1 cellular context compared by ENCODE assay signal in genomic region chr22:46935506-46936377, GRCh38.
TF ChIP-seq lines count a peak whose summit lies in the region.

No MANE protein-coding gene starts in this region.

TF ChIP-seq in K562, 482 proteins besides CTCF, POLR2A, EP300 and RAD21 (continued from another document and continues in another):
- no peak for TF ChIP-seq PBX2 (CRISPR knock-in tag; IDR thresholded peaks at IDR 0.05; ENCODE audit: low read depth)
- TF ChIP-seq PBX2 (tag; conservative IDR thresholded peaks at IDR 0.05; ENCODE audit: low read depth), result peak; percentile 70
- no peak for TF ChIP-seq XRCC5 (IDR thresholded peaks at IDR 0.05; ENCODE audit: low read depth, low read length)
- TF ChIP-seq VEZF1 (CRISPR knock-in tag; IDR thresholded peaks at IDR 0.05), result peak; percentile 53
- peak in 1 of 2 experiments; percentile 16 for TF ChIP-seq E2F6 (IDR thresholded peaks at IDR 0.05; ENCODE audit: borderline replicate concordance in 1 of 2, extremely low read depth in 1 of 2, insufficient read depth in 1 of 2, insufficient read length in 1 of 2, low read depth in 1 of 2, low read length in 1 of 2, poor library complexity in 1 of 2, severe bottlenecking in 1 of 2)
- TF ChIP-seq SMAD2 (IDR thresholded peaks at IDR 0.05; ENCODE audit: low read depth, low read length), result no peak
- no peak for TF ChIP-seq NR4A1 (CRISPR knock-in tag; IDR thresholded peaks at IDR 0.05)
- TF ChIP-seq NR4A1 (tag; IDR thresholded peaks at IDR 0.05), result peak; percentile 39; the same call in 1 of the 2 replicates
- TF ChIP-seq JUND (IDR thresholded peaks at IDR 0.05; ENCODE audit: borderline replicate concordance, low read depth, low read length), result peak; percentile 11; the same call in 1 of the 2 replicates
- peak; percentile 39; the same call in 1 of the 3 replicates for TF ChIP-seq JUND (tag; IDR thresholded peaks at IDR 0.05; ENCODE audit: borderline replicate concordance, low read depth, low read length)
- TF ChIP-seq PKNOX1 (IDR thresholded peaks at IDR 0.05), result peak; percentile 87
- peak; percentile 86 for TF ChIP-seq CEBPB (tag; IDR thresholded peaks at IDR 0.05)
- TF ChIP-seq SFPQ (IDR thresholded peaks at IDR 0.05; ENCODE audit: low read depth, low read length), result no peak
- TF ChIP-seq E4F1 (CRISPR knock-in tag; IDR thresholded peaks at IDR 0.05; ENCODE audit: borderline replicate concordance), result no peak
- peak; percentile 94 for TF ChIP-seq NR2C1 (IDR thresholded peaks at IDR 0.05)
- peak; percentile 93 for TF ChIP-seq NR2C1 (tag; IDR thresholded peaks at IDR 0.05)
- 0 out of 4 replicates have a peak, but pooled peaks of 1 of the 2 experiments have one; percentile 18 for TF ChIP-seq FOXK2 (conservative IDR thresholded peaks at IDR 0.05 in 1 of 2, IDR thresholded peaks at IDR 0.05 in 1 of 2; ENCODE audit: low read depth in 2 of 2)
- TF ChIP-seq ZNF740 (CRISPR knock-in tag; IDR thresholded peaks at IDR 0.05), result no peak
- TF ChIP-seq ZNF740 (tag; IDR thresholded peaks at IDR 0.05), result peak in 1 of 2 experiments; percentile 38; a peak in 2 of 4 replicates
- peak; percentile 66 for TF ChIP-seq MGA (IDR thresholded peaks at IDR 0.05)
- peak; percentile 92 for TF ChIP-seq NR2C2 (CRISPR knock-in tag; IDR thresholded peaks at IDR 0.05)
- peak; percentile 97 for TF ChIP-seq NR2C2 (tag; IDR thresholded peaks at IDR 0.05)
